ENCODE assay signal across 24 cellular contexts in genomic region chrX:44265559-44265958, GRCh38.
A peak's percentile ranks its signal among the peaks of the same experiment; 100 is the strongest.
DNase-seq lines count a peak whose midpoint lies in the region; ATAC-seq and TF ChIP-seq lines count a peak whose summit lies in the region.
"Had no signal": no experiment of that assay in that cellular context is flagged by ENCODE, and none has a peak within 500 bp of the region (broad histone marks: within the 10 kb centered on the region; RNA-seq: fewer than 3 reads in every experiment).

No MANE protein-coding gene starts in this region.

- no peak overlapping the region for H3K27ac ChIP-seq in CD8-positive, alpha-beta T cell (ENCODE audit: low read depth, low read length)
- H3K27ac ChIP-seq: epithelial cell of prostate, GM23248, left lung, prostate gland, suprapubic skin had no signal

- intact Hi-C loops in CD8-positive, alpha-beta T cell (cut with DNase I, micrococcal nuclease): no loop called here

- no peaks in the 10 kb centered on the region for H3K27me3 Mint-ChIP-seq in activated CD8-positive, alpha-beta memory T cell treated with anti-CD3 and anti-CD28 coated beads, Interleukin-2, amount 10 ng/mL, durations not matched to agents 7 days and 5 days
- no peaks in the 10 kb centered on the region for H3K27me3 Mint-ChIP-seq in CD8-positive, alpha-beta T cell (ENCODE audit: low read depth)
- peaks cover 0 to 3% (median 2%) of the 10 kb centered on the region in 3 donors for H3K27me3 Mint-ChIP-seq in immature natural killer cell (ENCODE audit: low read depth in 3 of 3)
- H3K27me3 Mint-ChIP-seq: stimulated activated memory B cell treated with anti-CD40 and anti-IgM and Interleukin-4, amounts not matched to agents 10 μg/mL and 1 μg/mL and 100 μg/mL, for 72 hours had no signal

- H3K4me3 Mint-ChIP-seq in activated CD8-positive, alpha-beta memory T cell treated with anti-CD3 and anti-CD28 coated beads, Interleukin-2, amount 10 ng/mL, durations not matched to agents 7 days and 5 days: no peak overlapping the region
- peak overlapping the region; percentile 55 for H3K4me3 Mint-ChIP-seq in CD8-positive, alpha-beta T cell
- H3K4me3 Mint-ChIP-seq in immature natural killer cell: peak overlapping the region; percentile 36 to 69 (median 56)
- H3K4me3 Mint-ChIP-seq: stimulated activated memory B cell treated with anti-CD40 and anti-IgM and Interleukin-4, amounts not matched to agents 10 μg/mL and 1 μg/mL and 100 μg/mL, for 72 hours had no signal

- peak overlapping the region; percentile 47 for H3K4me2 ChIP-seq in Loucy (ENCODE audit: low read depth, low read length, poor library complexity, severe bottlenecking)

- no peaks in the 10 kb centered on the region for H4K20me1 ChIP-seq in Loucy (ENCODE audit: insufficient read depth, low read length, poor library complexity, severe bottlenecking)

- peak; percentile 36 for ATAC-seq in activated CD8-positive, alpha-beta memory T cell treated with anti-CD3 and anti-CD28 coated beads, Interleukin-2, amount 10 ng/mL, durations not matched to agents 7 days and 5 days
- ATAC-seq in CD8-positive, alpha-beta T cell: peak; percentile 34
- ATAC-seq: left lung; sciatic nerve; SK-N-SH treated with all-trans-retinoic acid at 6 μM for 48 hours; stimulated activated memory B cell treated with anti-CD40 and anti-IgM and Interleukin-4, amounts not matched to agents 10 μg/mL and 1 μg/mL and 100 μg/mL, for 72 hours had no signal

- H3F3A ChIP-seq in Loucy (ENCODE audit: low read depth): no peaks in the 10 kb centered on the region

- no peaks in the 10 kb centered on the region for H3K27me3 ChIP-seq in CD8-positive, alpha-beta T cell (ENCODE audit: insufficient read depth, low read length)
- H3K27me3 ChIP-seq in Loucy (ENCODE audit: insufficient read depth, low read length, poor library complexity, severe bottlenecking): no peaks in the 10 kb centered on the region
- H3K27me3 ChIP-seq: suprapubic skin had no signal

- no peak for DNase-seq in activated CD8-positive, alpha-beta memory T cell treated with anti-CD3 and anti-CD28 coated beads, Interleukin-2, amount 10 ng/mL, durations not matched to agents 7 days and 5 days
- DNase-seq in activated CD8-positive, alpha-beta memory T cell treated with anti-CD3 and anti-CD28 coated beads for 24 hours: no peak
- DNase-seq in CD8-positive, alpha-beta T cell: no peak
- peak; percentile 18 to 26 (median 22) for DNase-seq in immature natural killer cell
- DNase-seq in SK-N-DZ (ENCODE audit: low spot score): no peak
- no peak for DNase-seq in SIG-M5 treated with dmso at 0.1 percent for 504 hours (lab: John Stamatoyannopoulos, UW; ENCODE audit: unreplicated experiment)
- DNase-seq in NCI-H345 treated with DMSO at 0.1 percent for 48 hours (lab: John Stamatoyannopoulos, UW; ENCODE audit: unreplicated experiment): no peak
- DNase-seq: activated CD4-positive, alpha-beta T cell treated with anti-CD3 and anti-CD28 coated beads for 4 hours; amygdala; DMS53; GM23248; left lung; mesendoderm; NCI-H1436 treated with DMSO at 0.1 percent for 48 hours; NCI-H446 treated with DMSO at 0.1 percent for 48 hours; stimulated activated CD4-positive, alpha-beta T cell treated with anti-CD3 and anti-CD28 coated beads, Interleukin-4, amount 100 ng/mL, for 24 hours had no signal

- H3K4me3 ChIP-seq in CD8-positive, alpha-beta T cell (ENCODE audit: low read depth, low read length): no peak overlapping the region
- H3K4me3 ChIP-seq in Loucy (ENCODE audit: low read length, poor library complexity, severe bottlenecking): peak overlapping the region; percentile 35
- H3K4me3 ChIP-seq: GM23248, left lung, prostate gland, suprapubic skin had no signal

- H3K79me2 ChIP-seq in Loucy (ENCODE audit: insufficient read depth, low read length): no peaks in the 10 kb centered on the region

- no peaks in the 10 kb centered on the region for H3K36me3 ChIP-seq in CD8-positive, alpha-beta T cell (ENCODE audit: insufficient read depth, low read length)
- H3K36me3 ChIP-seq in Loucy (ENCODE audit: insufficient read depth, low read length): no peaks in the 10 kb centered on the region
- H3K36me3 ChIP-seq: left lung, prostate gland, suprapubic skin had no signal

- no peaks in the 10 kb centered on the region for H3K9me3 Mint-ChIP-seq in activated CD8-positive, alpha-beta memory T cell treated with anti-CD3 and anti-CD28 coated beads, Interleukin-2, amount 10 ng/mL, durations not matched to agents 7 days and 5 days (ENCODE audit: low read depth)
- no peaks in the 10 kb centered on the region for H3K9me3 Mint-ChIP-seq in CD8-positive, alpha-beta T cell
- no peaks in the 10 kb centered on the region for H3K9me3 Mint-ChIP-seq in immature natural killer cell
- H3K9me3 Mint-ChIP-seq: stimulated activated memory B cell treated with anti-CD40 and anti-IgM and Interleukin-4, amounts not matched to agents 10 μg/mL and 1 μg/mL and 100 μg/mL, for 72 hours; T-helper 2 cell treated with Interferon-gamma antibody and Interleukin-4, amounts not matched to agents 5 μg/mL and 100 μg/mL, for 36 hours had no signal

- CTCF ChIA-PET in activated CD8-positive, alpha-beta memory T cell treated with anti-CD3 and anti-CD28 coated beads, Interleukin-2, amount 10 ng/mL, durations not matched to agents 7 days and 5 days (lab: Charles Lee): no interaction called here
- CTCF ChIA-PET in CD8-positive, alpha-beta T cell (lab: Charles Lee): no interaction called here

- no peak overlapping the region for H3K9ac ChIP-seq in Loucy (ENCODE audit: low read depth, low read length, poor library complexity, severe bottlenecking)
- H3K9ac ChIP-seq: GM23248 had no signal

- no peaks in the 10 kb centered on the region for H3K9me2 ChIP-seq in Loucy (replicated peaks; ENCODE audit: low read depth, low read length)

- no peak for TF ChIP-seq CTCF in CD8-positive, alpha-beta T cell (IDR thresholded peaks at IDR 0.05)
- TF ChIP-seq CTCF in Loucy (conservative IDR thresholded peaks at IDR 0.05; ENCODE audit: low read length): no peak

- H3K4me1 Mint-ChIP-seq in activated CD8-positive, alpha-beta memory T cell treated with anti-CD3 and anti-CD28 coated beads, Interleukin-2, amount 10 ng/mL, durations not matched to agents 7 days and 5 days: peaks cover 16% of the 10 kb centered on the region
- H3K4me1 Mint-ChIP-seq in CD8-positive, alpha-beta T cell (ENCODE audit: low read depth): peaks cover 43% of the 10 kb centered on the region
- H3K4me1 Mint-ChIP-seq in immature natural killer cell: peaks cover 43 to 59% of the 10 kb centered on the region in 2 donors
- H3K4me1 Mint-ChIP-seq: stimulated activated memory B cell treated with anti-CD40 and anti-IgM and Interleukin-4, amounts not matched to agents 10 μg/mL and 1 μg/mL and 100 μg/mL, for 72 hours had no signal

- no peak overlapping the region for H3K27ac Mint-ChIP-seq in activated CD8-positive, alpha-beta memory T cell treated with anti-CD3 and anti-CD28 coated beads, Interleukin-2, amount 10 ng/mL, durations not matched to agents 7 days and 5 days
- peak overlapping the region; percentile 72 for H3K27ac Mint-ChIP-seq in CD8-positive, alpha-beta T cell
- peak overlapping the region; percentile 47 to 82 (median 76) for H3K27ac Mint-ChIP-seq in immature natural killer cell
- H3K27ac Mint-ChIP-seq: stimulated activated memory B cell treated with anti-CD40 and anti-IgM and Interleukin-4, amounts not matched to agents 10 μg/mL and 1 μg/mL and 100 μg/mL, for 72 hours had no signal

- H3K9me3 ChIP-seq in CD8-positive, alpha-beta T cell (ENCODE audit: low read length): no peaks in the 10 kb centered on the region
- H3K9me3 ChIP-seq in Loucy (ENCODE audit: insufficient read depth, low read depth, low read length): no peaks in the 10 kb centered on the region
- H3K9me3 ChIP-seq: left lung, prostate gland, suprapubic skin had no signal

- POLR2A ChIA-PET in CD8-positive, alpha-beta T cell (lab: Charles Lee): interaction anchor here (2.9 kb wide), 1 partner anchor 11 kb away, joined by 17 read pairs; no protein-coding TSS in a partner anchor

- H2AFZ ChIP-seq in Loucy (ENCODE audit: low read length): no peak overlapping the region
- H2AFZ ChIP-seq: GM23248 had no signal

- H3K36me3 Mint-ChIP-seq in activated CD8-positive, alpha-beta memory T cell treated with anti-CD3 and anti-CD28 coated beads, Interleukin-2, amount 10 ng/mL, durations not matched to agents 7 days and 5 days: peaks cover 1% of the 10 kb centered on the region
- H3K36me3 Mint-ChIP-seq in CD8-positive, alpha-beta T cell: no peaks in the 10 kb centered on the region
- H3K36me3 Mint-ChIP-seq in immature natural killer cell: peaks cover 0 to 7% (median 0%) of the 10 kb centered on the region in 3 donors
- H3K36me3 Mint-ChIP-seq: stimulated activated memory B cell treated with anti-CD40 and anti-IgM and Interleukin-4, amounts not matched to agents 10 μg/mL and 1 μg/mL and 100 μg/mL, for 72 hours had no signal

- peaks cover 23% of the 10 kb centered on the region for H3K4me1 ChIP-seq in CD8-positive, alpha-beta T cell (ENCODE audit: insufficient read depth, low read length)
- H3K4me1 ChIP-seq in Loucy (ENCODE audit: insufficient read depth, low read length, poor library complexity, severe bottlenecking): peaks cover 8% of the 10 kb centered on the region
- H3K4me1 ChIP-seq: left lung, prostate gland, suprapubic skin had no signal

Comparison
In these comparisons a context has a peak if more than half of its experiments do, and no peak if none do; other contexts are left out.
1. DNase-seq: peak in immature natural killer cell (3 of 3); none in activated CD8-positive, alpha-beta memory T cell treated with anti-CD3 and anti-CD28 coated beads, Interleukin-2, amount 10 ng/mL, durations not matched to agents 7 days and 5 days (single experiment), activated CD8-positive, alpha-beta memory T cell treated with anti-CD3 and anti-CD28 coated beads for 24 hours (single experiment), CD8-positive, alpha-beta T cell (0 of 7), SK-N-DZ (single experiment), SIG-M5 treated with dmso at 0.1 percent for 504 hours (single experiment) and NCI-H345 treated with DMSO at 0.1 percent for 48 hours (single experiment).